1 cellular context compared by ENCODE assay signal in genomic region chr16:72878301-72879269, GRCh38.
TF ChIP-seq lines count a peak whose summit lies in the region.

No MANE protein-coding gene starts in this region.

TF ChIP-seq in HepG2, 621 proteins besides CTCF, POLR2A, EP300 and RAD21 (continued from another document and continues in another):
- TF ChIP-seq ZNF580 (CRISPR knock-in tag; IDR thresholded peaks at IDR 0.05; ENCODE audit: borderline replicate concordance, low read depth) (peak; percentile 25; the same call in 1 of the 2 replicates), ZNF275 (CRISPR knock-in tag; IDR thresholded peaks at IDR 0.05; ENCODE audit: borderline replicate concordance) (no peak), GLI4 (CRISPR knock-in tag; IDR thresholded peaks at IDR 0.05; ENCODE audit: borderline replicate concordance) (no peak), ZKSCAN5 (CRISPR knock-in tag; IDR thresholded peaks at IDR 0.05) (no peak), CEBPZ (IDR thresholded peaks at IDR 0.05; ENCODE audit: low read length) (no peak), ZNF709 (CRISPR knock-in tag; IDR thresholded peaks at IDR 0.05) (no peak), ZNF775 (CRISPR knock-in tag; IDR thresholded peaks at IDR 0.05; ENCODE audit: borderline replicate concordance) (no peak), MLXIP (CRISPR knock-in tag; IDR thresholded peaks at IDR 0.05; ENCODE audit: borderline replicate concordance) (no peak), CSRNP1 (CRISPR knock-in tag; IDR thresholded peaks at IDR 0.05) (no peak), FOXC1 (CRISPR knock-in tag; IDR thresholded peaks at IDR 0.05; ENCODE audit: borderline replicate concordance) (peak; percentile 84), FOXA1 (IDR thresholded peaks at IDR 0.05) (no peak), FOXA1 (CRISPR knock-in tag; IDR thresholded peaks at IDR 0.05) (no peak), ZFP41 (CRISPR knock-in tag; IDR thresholded peaks at IDR 0.05; ENCODE audit: borderline replicate concordance) (no peak), ZNF142 (CRISPR knock-in tag; IDR thresholded peaks at IDR 0.05) (no peak; the same call in 1 of the 2 replicates), ATF7 (IDR thresholded peaks at IDR 0.05) (no peak), ATF7 (CRISPR knock-in tag; IDR thresholded peaks at IDR 0.05) (no peak; the same call in 1 of the 2 replicates), SMARCC2 (IDR thresholded peaks at IDR 0.05) (no peak), GTF2F1 (IDR thresholded peaks at IDR 0.05; ENCODE audit: low read length) (no peak), EHMT2 (IDR thresholded peaks at IDR 0.05; ENCODE audit: borderline replicate concordance, low read depth, low read length) (no peak), AGO1 (IDR thresholded peaks at IDR 0.05; ENCODE audit: low read depth, low read length, poor library complexity, severe bottlenecking) (no peak), NCOA2 (CRISPR knock-in tag; IDR thresholded peaks at IDR 0.05) (peak; percentile 76), IRF1 (CRISPR knock-in tag; IDR thresholded peaks at IDR 0.05; ENCODE audit: low read depth) (no peak), MZF1 (CRISPR knock-in tag; IDR thresholded peaks at IDR 0.05; ENCODE audit: borderline replicate concordance) (no peak), CHD4 (IDR thresholded peaks at IDR 0.05; ENCODE audit: borderline replicate concordance, low read length) (no peak), ZNF747 (CRISPR knock-in tag; IDR thresholded peaks at IDR 0.05; ENCODE audit: borderline replicate concordance) (no peak), HMGA1 (CRISPR knock-in tag; conservative IDR thresholded peaks at IDR 0.05) (no peak), E2F2 (CRISPR knock-in tag; IDR thresholded peaks at IDR 0.05; ENCODE audit: borderline replicate concordance) (no peak), HBP1 (CRISPR knock-in tag; IDR thresholded peaks at IDR 0.05; ENCODE audit: low read depth) (no peak), ZNF234 (CRISPR knock-in tag; conservative IDR thresholded peaks at IDR 0.05) (no peak), ZFY (CRISPR knock-in tag; IDR thresholded peaks at IDR 0.05) (0 out of 2 replicates have a peak, but pooled peaks have one; percentile 45), KAT8 (CRISPR knock-in tag; IDR thresholded peaks at IDR 0.05) (peak; percentile 39; the same call in 1 of the 2 replicates), ZNF446 (CRISPR knock-in tag; IDR thresholded peaks at IDR 0.05) (no peak), TCF7L2 (IDR thresholded peaks at IDR 0.05; ENCODE audit: low read depth, low read length) (no peak), GLMP (CRISPR knock-in tag; IDR thresholded peaks at IDR 0.05; ENCODE audit: borderline replicate concordance) (no peak), ZSCAN25 (CRISPR knock-in tag; IDR thresholded peaks at IDR 0.05) (peak; percentile 35; the same call in 1 of the 2 replicates), YY1 (IDR thresholded peaks at IDR 0.05; ENCODE audit: insufficient read depth, insufficient replicate concordance, low read depth, low read length) (no peak), ETV5 (CRISPR knock-in tag; IDR thresholded peaks at IDR 0.05; ENCODE audit: borderline replicate concordance) (no peak), PAWR (CRISPR knock-in tag; IDR thresholded peaks at IDR 0.05; ENCODE audit: borderline replicate concordance) (0 out of 2 replicates have a peak, but pooled peaks have one; percentile 50)
